1 cellular context compared by ENCODE assay signal in genomic region chr14:29282169-29282568, GRCh38.
TF ChIP-seq lines count a peak whose summit lies in the region.

No MANE protein-coding gene starts in this region.

TF ChIP-seq in IMR-90, 13 proteins besides CTCF, POLR2A, EP300 and RAD21:
- TF ChIP-seq CHD1 (IDR thresholded peaks at IDR 0.05; ENCODE audit: low read depth, low read length), result no peak
- no peak for TF ChIP-seq RFX5 (IDR thresholded peaks at IDR 0.05; ENCODE audit: low read depth, low read length)
- TF ChIP-seq USF2 (IDR thresholded peaks at IDR 0.05; ENCODE audit: low read depth, low read length), result no peak
- no peak for TF ChIP-seq MXI1 (IDR thresholded peaks at IDR 0.05; ENCODE audit: borderline replicate concordance, low read depth, low read length)
- no peak for TF ChIP-seq SMC3 (IDR thresholded peaks at IDR 0.05; ENCODE audit: low read depth, low read length)
- no peak for TF ChIP-seq CEBPB (IDR thresholded peaks at IDR 0.05; ENCODE audit: low read depth, low read length)
- TF ChIP-seq MAFK (IDR thresholded peaks at IDR 0.05; ENCODE audit: low read depth, low read length), result no peak
- TF ChIP-seq MAZ (IDR thresholded peaks at IDR 0.05; ENCODE audit: borderline replicate concordance, low read depth, low read length), result no peak
- TF ChIP-seq BHLHE40 (IDR thresholded peaks at IDR 0.05; ENCODE audit: low read depth, low read length), result no peak
- TF ChIP-seq NFE2L2 (IDR thresholded peaks at IDR 0.05; ENCODE audit: low read depth, low read length), result no peak
- TF ChIP-seq RCOR1 (IDR thresholded peaks at IDR 0.05; ENCODE audit: insufficient replicate concordance, low read length), result no peak
- TF ChIP-seq FOS (IDR thresholded peaks at IDR 0.05; ENCODE audit: low read depth, low read length), result no peak
- TF ChIP-seq ELK1 (IDR thresholded peaks at IDR 0.05; ENCODE audit: borderline replicate concordance, low read depth, low read length), result no peak
